Comparison of ENCODE assay signal across 16 cellular contexts in the genomic region with DNA sequence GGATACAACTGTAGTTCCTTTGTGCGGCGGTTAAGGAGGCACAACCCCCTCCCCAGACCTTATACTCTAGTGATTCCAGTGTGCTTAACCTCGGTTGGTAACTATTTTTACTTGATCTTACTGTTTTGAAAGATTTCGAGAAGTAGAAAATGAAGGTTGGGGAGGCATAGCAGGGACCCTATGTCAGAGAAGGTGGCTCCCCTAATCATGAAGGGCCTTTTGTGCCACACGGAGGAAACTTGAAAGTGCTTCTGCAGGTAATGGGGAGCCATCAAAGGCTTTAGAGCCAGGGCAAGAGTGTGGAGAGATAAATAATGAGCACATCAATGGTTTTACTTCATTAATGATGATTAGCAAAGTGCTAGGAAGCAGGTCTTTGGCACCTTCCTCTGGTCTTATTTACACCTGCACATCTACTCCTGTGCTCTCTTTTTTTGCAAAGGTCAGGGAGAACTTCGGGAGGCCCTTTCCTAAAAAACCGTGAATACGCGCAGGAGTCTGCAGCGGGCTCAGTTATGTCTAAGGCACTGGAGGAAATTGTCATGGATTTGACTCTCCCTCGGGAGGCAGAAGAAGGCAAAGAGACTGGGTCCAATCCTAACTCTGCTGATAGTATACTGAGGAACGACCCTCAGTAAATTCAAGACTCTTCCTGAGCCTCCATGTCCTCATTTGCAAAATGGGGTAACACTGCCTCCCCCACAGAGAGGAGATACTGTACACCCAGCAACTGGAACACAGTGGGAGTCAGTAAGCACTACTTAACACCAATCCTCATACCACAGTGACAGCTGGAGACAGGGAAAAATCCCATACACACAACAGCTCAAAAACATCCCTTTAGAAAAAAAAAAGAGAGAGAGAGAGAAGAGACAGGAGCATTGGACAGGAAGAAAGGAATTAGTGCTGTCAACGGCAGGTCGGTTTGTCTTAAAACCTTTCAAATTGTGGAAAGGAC.
"Had no signal": no experiment of that assay in that cellular context is flagged by ENCODE, and none has a peak within 500 bp of the region (broad histone marks: within the 10 kb centered on the region; RNA-seq: fewer than 3 reads in every experiment).

No MANE protein-coding gene starts in this region.

- H3K27ac ChIP-seq: esophagus muscularis mucosa, ovary, transverse colon had no signal

- DNase-seq: activated CD4-positive, alpha-beta T cell treated with anti-CD3 and anti-CD28 coated beads, Interleukin-2, amount 10 ng/mL, durations not matched to agents 24 days and 14 days; activated CD8-positive, alpha-beta memory T cell treated with anti-CD3 and anti-CD28 coated beads for 24 hours; activated naive CD4-positive, alpha-beta T cell treated with anti-CD3 and anti-CD28 coated beads for 36 hours; dermis blood vessel endothelial cell; foreskin fibroblast; glutamatergic neuron; left colon; ovary; SK-N-SH; transverse colon had no signal

- H3K36me3 ChIP-seq: esophagus muscularis mucosa, ovary, transverse colon had no signal

- ATAC-seq: activated T-helper 17 cell treated with anti-CD3 and anti-CD28 coated beads, Interleukin-2, amount 50 U/mL, for 72 hours; natural killer cell treated with Interleukin-12 subunit alpha and Interleukin-12 subunit beta and Interleukin-15 and Interleukin-18, amount 100 ng/mL, for 72 hours; stimulated activated memory B cell treated with anti-CD40 and anti-IgM and Interleukin-4, amounts not matched to agents 10 μg/mL and 1 μg/mL and 100 μg/mL, for 72 hours had no signal

- H3K4me1 Mint-ChIP-seq: activated CD4-positive, alpha-beta T cell treated with anti-CD3 and anti-CD28 coated beads, Interleukin-2, amount 10 ng/mL, durations not matched to agents 24 days and 14 days; activated T-helper 17 cell treated with anti-CD3 and anti-CD28 coated beads, Interleukin-2, amount 50 U/mL, for 72 hours; stimulated activated memory B cell treated with anti-CD40 and anti-IgM and Interleukin-4, amounts not matched to agents 10 μg/mL and 1 μg/mL and 100 μg/mL, for 72 hours had no signal

- H3K9ac ChIP-seq: SK-N-SH had no signal

- H3K9me3 Mint-ChIP-seq: activated CD4-positive, alpha-beta T cell treated with anti-CD3 and anti-CD28 coated beads, Interleukin-2, amount 10 ng/mL, durations not matched to agents 24 days and 14 days; activated naive CD4-positive, alpha-beta T cell treated with anti-CD3 and anti-CD28 coated beads for 36 hours; activated T-helper 17 cell treated with anti-CD3 and anti-CD28 coated beads, Interleukin-2, amount 50 U/mL, for 72 hours; natural killer cell treated with Interleukin-12 subunit alpha and Interleukin-12 subunit beta and Interleukin-15 and Interleukin-18, amount 100 ng/mL, for 72 hours; stimulated activated memory B cell treated with anti-CD40 and anti-IgM and Interleukin-4, amounts not matched to agents 10 μg/mL and 1 μg/mL and 100 μg/mL, for 72 hours had no signal

- H3K4me3 ChIP-seq: body of pancreas, esophagus muscularis mucosa, ovary, skin epidermis, transverse colon had no signal

- H3K9me3 ChIP-seq: body of pancreas, esophagus muscularis mucosa, ovary, SK-N-SH, transverse colon had no signal

- H3K27me3 ChIP-seq: body of pancreas, esophagus muscularis mucosa, ovary, transverse colon had no signal

- H3K4me3 Mint-ChIP-seq: activated CD4-positive, alpha-beta T cell treated with anti-CD3 and anti-CD28 coated beads, Interleukin-2, amount 10 ng/mL, durations not matched to agents 24 days and 14 days; activated naive CD4-positive, alpha-beta T cell treated with anti-CD3 and anti-CD28 coated beads for 36 hours; activated T-helper 17 cell treated with anti-CD3 and anti-CD28 coated beads, Interleukin-2, amount 50 U/mL, for 72 hours; natural killer cell treated with Interleukin-12 subunit alpha and Interleukin-12 subunit beta and Interleukin-15 and Interleukin-18, amount 100 ng/mL, for 72 hours; stimulated activated memory B cell treated with anti-CD40 and anti-IgM and Interleukin-4, amounts not matched to agents 10 μg/mL and 1 μg/mL and 100 μg/mL, for 72 hours had no signal

- H3K4me2 ChIP-seq: SK-N-SH had no signal

- H3K36me3 Mint-ChIP-seq: natural killer cell treated with Interleukin-12 subunit alpha and Interleukin-12 subunit beta and Interleukin-15 and Interleukin-18, amount 100 ng/mL, for 72 hours; stimulated activated memory B cell treated with anti-CD40 and anti-IgM and Interleukin-4, amounts not matched to agents 10 μg/mL and 1 μg/mL and 100 μg/mL, for 72 hours had no signal

- H3K27ac Mint-ChIP-seq: activated CD4-positive, alpha-beta T cell treated with anti-CD3 and anti-CD28 coated beads, Interleukin-2, amount 10 ng/mL, durations not matched to agents 24 days and 14 days; activated naive CD4-positive, alpha-beta T cell treated with anti-CD3 and anti-CD28 coated beads for 36 hours; activated T-helper 17 cell treated with anti-CD3 and anti-CD28 coated beads, Interleukin-2, amount 50 U/mL, for 72 hours; natural killer cell treated with Interleukin-12 subunit alpha and Interleukin-12 subunit beta and Interleukin-15 and Interleukin-18, amount 100 ng/mL, for 72 hours; stimulated activated memory B cell treated with anti-CD40 and anti-IgM and Interleukin-4, amounts not matched to agents 10 μg/mL and 1 μg/mL and 100 μg/mL, for 72 hours had no signal

- H3K27me3 Mint-ChIP-seq: activated CD4-positive, alpha-beta T cell treated with anti-CD3 and anti-CD28 coated beads, Interleukin-2, amount 10 ng/mL, durations not matched to agents 24 days and 14 days had no signal
